Comparison of ENCODE assay signal across 8 cellular contexts in genomic region chr6:25404693-25405169, GRCh38.
DNase-seq lines count a peak whose midpoint lies in the region; ATAC-seq, FAIRE-seq and TF ChIP-seq lines count a peak whose summit lies in the region.

No MANE protein-coding gene starts in this region.

- no peak overlapping the region for H3K9ac ChIP-seq in IMR-90 (ENCODE audit: low read depth, low read length)

- TF ChIP-seq CTCF in GM10248 (IDR thresholded peaks at IDR 0.05; ENCODE audit: control extremely low read depth, extremely low read depth, low read depth, missing control alignments) (no peak), IMR-90 (conservative IDR thresholded peaks at IDR 0.05; ENCODE audit: low read depth, low read length) (no peak), natural killer cell (IDR thresholded peaks at IDR 0.05) (no peak)

- no peak overlapping the region for H4K8ac ChIP-seq in IMR-90 (ENCODE audit: low read depth in 2 of 2, low read length in 2 of 2)

- dilution Hi-C loops in IMR-90 (cut with HindIII; ENCODE audit: low sequenced_read_pairs, unreplicated experiment) = no loop called here

- no peak overlapping the region for H4K91ac ChIP-seq in IMR-90 (ENCODE audit: insufficient read depth, low read depth, low read length)

- no peak overlapping the region for H3K23ac ChIP-seq in IMR-90 (ENCODE audit: low read depth, low read length)

- H3K27me3 Mint-ChIP-seq in activated T-cell treated with anti-CD3 and anti-CD28 coated beads, Interleukin-2, amount 50 U/mL, for 4 hours (ENCODE audit: low read depth) = no peaks in the 10 kb centered on the region
- H3K27me3 Mint-ChIP-seq in natural killer cell (ENCODE audit: low read depth in 2 of 2) = no peaks in the 10 kb centered on the region

- CTCF ChIA-PET in GM10248 (lab: Yijun Ruan, JAX) = interaction anchor here (0.8 to 2.7 kb wide), 9 partner anchors 18 to 182 kb away, joined by 3 to 11 read pairs (median 4); no protein-coding TSS in a partner anchor
- CTCF ChIA-PET in IMR-90 (lab: Yijun Ruan, JAX) = interaction anchor here (0.7 kb wide), 1 partner anchor 71 kb away, joined by 4 read pairs; no protein-coding TSS in a partner anchor

- H3K14ac ChIP-seq in IMR-90 (replicated peaks; ENCODE audit: low read depth, low read length) = no peak overlapping the region

- BruUV-seq in IMR-90 (replicated peaks; lab: Mats Ljungman, UMichigan) = no TSS peak

- H3K4me3 Mint-ChIP-seq in activated T-cell treated with anti-CD3 and anti-CD28 coated beads, Interleukin-2, amount 50 U/mL, for 4 hours = no peak overlapping the region
- H3K4me3 Mint-ChIP-seq in natural killer cell = no peak overlapping the region

- intact Hi-C loops in IMR-90 (cut with micrococcal nuclease) (no loop called here), natural killer cell (cut with micrococcal nuclease) (no loop called here)

- no peak overlapping the region for H2BK15ac ChIP-seq in IMR-90 (ENCODE audit: low read depth, low read length)

- no peak overlapping the region for H3K27ac Mint-ChIP-seq in natural killer cell

- no peaks in the 10 kb centered on the region for H3K36me3 ChIP-seq in IMR-90 (ENCODE audit: control insufficient read depth, insufficient read depth, low read length)
- no peaks in the 10 kb centered on the region for H3K36me3 ChIP-seq in MG63

- no peak overlapping the region for H3K27ac ChIP-seq in IMR-90 (ENCODE audit: insufficient read depth, low read length)

- no peak for TF ChIP-seq RAD21 in IMR-90 (IDR thresholded peaks at IDR 0.05; ENCODE audit: low read length)

- H2BK120ac ChIP-seq in IMR-90 (ENCODE audit: low read depth, low read length) = no peak overlapping the region

- no peaks in the 10 kb centered on the region for H3K9me3 Mint-ChIP-seq in activated T-cell treated with anti-CD3 and anti-CD28 coated beads, Interleukin-2, amount 50 U/mL, for 4 hours
- no peaks in the 10 kb centered on the region for H3K9me3 Mint-ChIP-seq in natural killer cell

- no peak overlapping the region for H3K56ac ChIP-seq in IMR-90 (ENCODE audit: extremely low read depth, insufficient read depth, low read length)

- H3K4me1 Mint-ChIP-seq in activated T-cell treated with anti-CD3 and anti-CD28 coated beads, Interleukin-2, amount 50 U/mL, for 4 hours (ENCODE audit: low read depth) = no peaks in the 10 kb centered on the region
- H3K4me1 Mint-ChIP-seq in natural killer cell = no peaks in the 10 kb centered on the region

- POLR2A ChIA-PET in GM10248 (lab: Yijun Ruan, JAX) = interaction anchor here (0.7 kb wide), 1 partner anchor 35 kb away, joined by 5 read pairs; no protein-coding TSS in a partner anchor
- POLR2A ChIA-PET in IMR-90 (lab: Charles Lee; ENCODE audit: unreplicated experiment) = no interaction called here

- no peaks in the 10 kb centered on the region for H4K20me1 ChIP-seq in IMR-90 (ENCODE audit: insufficient read depth, low read length)

- H3K4me1 ChIP-seq in IMR-90 (ENCODE audit: control insufficient read depth, insufficient read depth, low read length) = no peaks in the 10 kb centered on the region

- no peaks in the 10 kb centered on the region for H3K9me1 ChIP-seq in IMR-90 (ENCODE audit: insufficient read depth, low read length)

- no peak for TF ChIP-seq POLR2A in IMR-90 (IDR thresholded peaks at IDR 0.05; ENCODE audit: low read depth, low read length)

- no peaks in the 10 kb centered on the region; a peak in 1 of 4 replicates for H3K79me1 ChIP-seq in IMR-90 (ENCODE audit: low read depth in 1 of 2, low read length in 2 of 2)

- H2AK9ac ChIP-seq in IMR-90 (replicated peaks; ENCODE audit: low read depth, low read length, poor library complexity) = no peak overlapping the region

- ATAC-seq in GM21526 (IDR thresholded peaks at IDR 0.05; ENCODE audit: low FRiP score, unreplicated experiment) (peak; percentile 98), IMR-90 (ENCODE audit: low read depth) (no peak), natural killer cell (peak; percentile 77 to 92 (median 92))
- peak; percentile 93 to 98 for ATAC-seq in activated T-cell treated with anti-CD3 and anti-CD28 coated beads, Interleukin-2, amount 50 U/mL, for 4 hours

- no peak overlapping the region for H3K4ac ChIP-seq in IMR-90 (ENCODE audit: low read depth, low read length)

- H2AK5ac ChIP-seq in IMR-90 (ENCODE audit: low read depth, low read length) = no peak overlapping the region

- H2AFZ ChIP-seq in IMR-90 (replicated peaks; ENCODE audit: low read length, poor library complexity) = peak overlapping the region; percentile 64

- H3K36me3 Mint-ChIP-seq in activated T-cell treated with anti-CD3 and anti-CD28 coated beads, Interleukin-2, amount 50 U/mL, for 4 hours (ENCODE audit: insufficient read depth) = no peaks in the 10 kb centered on the region
- no peaks in the 10 kb centered on the region for H3K36me3 Mint-ChIP-seq in natural killer cell

- in situ Hi-C loops in IMR-90 (cut with MboI; ENCODE audit: low sequenced_read_pairs) = no loop called here

- peak; percentile 46 for DNase-seq in GM10248 (ENCODE audit: extremely low spot score)
- DNase-seq in IMR-90 = no peak
- peak; percentile 13 for DNase-seq in activated T-cell treated with anti-CD3 and anti-CD28 coated beads, Interleukin-2, amount 50 U/mL, for 4 hours
- DNase-seq in natural killer cell = peak; percentile 27
- no peak for DNase-seq in MG63
- DNase-seq in DMS79 treated with DMSO at 0.1 percent for 48 hours (lab: John Stamatoyannopoulos, UW) = no peak
- no peak for DNase-seq in RCC 7860 (ENCODE audit: low spot score)

- H3K4me3 ChIP-seq in IMR-90 (ENCODE audit: insufficient read depth, low read depth, low read length) (no peak overlapping the region), MG63 (no peak overlapping the region)

- H3K4me2 ChIP-seq in IMR-90 (ENCODE audit: low read depth, low read length) = no peak overlapping the region

- no peaks in the 10 kb centered on the region for H3K9me3 ChIP-seq in IMR-90 (ENCODE audit: control insufficient read depth, insufficient read depth, low read length)
- H3K9me3 ChIP-seq in MG63 = no peaks in the 10 kb centered on the region

- no peak overlapping the region for H2BK5ac ChIP-seq in IMR-90 (ENCODE audit: low read depth, low read length, poor library complexity, severe bottlenecking)

- no peak for FAIRE-seq in RCC 7860 (lab: Jason Lieb, UNC)

- no peak overlapping the region for H2BK20ac ChIP-seq in IMR-90 (ENCODE audit: low read depth, low read length)

- no peak overlapping the region for H4K5ac ChIP-seq in IMR-90 (ENCODE audit: low read depth, low read length)

- H3K27me3 ChIP-seq in IMR-90 (ENCODE audit: control insufficient read depth, insufficient read depth, low read length) (no peaks in the 10 kb centered on the region), MG63 (no peaks in the 10 kb centered on the region)

- no peak overlapping the region for H3K18ac ChIP-seq in IMR-90 (ENCODE audit: low read depth, low read length)

- 80% methylated on average over 1 of the region's 8 CpGs; no CpG with 5 or more reads in 1 of the 2 experiments for WGBS in IMR-90 (ENCODE audit: extremely low coverage in 2 of 2, insufficient read length in 1 of 2), 2 experiments

TF ChIP-seq in IMR-90, 13 proteins besides CTCF, POLR2A, EP300 and RAD21:
- TF ChIP-seq RCOR1 (IDR thresholded peaks at IDR 0.05; ENCODE audit: insufficient replicate concordance, low read length) (no peak), CEBPB (IDR thresholded peaks at IDR 0.05; ENCODE audit: low read depth, low read length) (no peak), MXI1 (IDR thresholded peaks at IDR 0.05; ENCODE audit: borderline replicate concordance, low read depth, low read length) (no peak), SMC3 (IDR thresholded peaks at IDR 0.05; ENCODE audit: low read depth, low read length) (no peak), CHD1 (IDR thresholded peaks at IDR 0.05; ENCODE audit: low read depth, low read length) (no peak), USF2 (IDR thresholded peaks at IDR 0.05; ENCODE audit: low read depth, low read length) (no peak)

Comparison
In these comparisons a context has a peak if more than half of its experiments do, and no peak if none do; other contexts are left out.
1. DNase-seq: peak in GM10248 (single experiment), activated T-cell treated with anti-CD3 and anti-CD28 coated beads, Interleukin-2, amount 50 U/mL, for 4 hours (single experiment) and natural killer cell (single experiment); none in IMR-90 (single experiment), MG63 (single experiment), DMS79 treated with DMSO at 0.1 percent for 48 hours (single experiment) and RCC 7860 (single experiment).